In the genomic region with DNA sequence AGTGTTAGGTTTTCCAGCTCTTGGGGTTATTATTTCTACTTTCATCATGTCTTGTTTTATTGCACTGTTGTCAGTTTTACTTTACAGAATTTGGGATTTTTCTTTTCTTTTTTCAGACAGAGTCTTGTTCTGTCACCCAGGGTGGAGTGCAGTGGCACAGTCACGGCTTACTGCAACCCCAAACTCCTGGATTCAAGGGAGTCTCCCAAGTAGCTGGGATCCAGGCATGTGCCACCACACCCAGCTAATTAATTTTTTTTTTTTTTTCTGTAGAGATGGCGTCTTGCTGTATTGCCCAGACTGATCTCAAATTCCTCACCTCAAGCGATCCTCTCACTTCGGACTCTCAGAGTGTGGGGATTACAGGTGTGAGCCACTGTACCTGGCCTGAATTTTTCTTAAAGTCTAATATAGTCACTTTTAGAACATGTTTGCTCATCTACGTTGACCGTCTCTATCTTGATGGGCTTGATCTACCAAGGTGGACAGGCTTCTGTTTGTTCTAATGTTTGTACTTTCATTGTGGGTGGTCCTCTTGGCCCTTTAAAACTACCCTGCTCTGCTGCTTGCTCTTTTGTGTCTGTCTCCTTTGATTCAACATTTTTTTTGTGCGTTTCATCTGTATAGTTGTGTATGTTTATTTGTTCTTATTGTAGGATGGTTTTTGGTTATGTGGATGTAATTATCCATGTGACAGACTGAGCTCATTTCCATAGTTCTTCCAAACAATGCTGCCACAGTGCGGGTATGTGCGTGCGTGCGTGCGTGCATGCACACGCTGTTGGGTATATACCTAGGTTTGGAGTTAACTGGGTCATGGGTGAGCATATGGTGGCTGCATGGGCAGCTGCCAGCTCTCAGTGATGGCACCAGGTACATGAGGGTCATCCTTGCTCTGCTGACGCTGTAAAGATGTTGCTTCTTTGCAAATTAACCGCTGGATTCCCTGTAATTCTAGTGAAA, we compare ENCODE assay signal across 1 cellular context.
TF ChIP-seq lines count a peak whose summit lies in the region.

No MANE protein-coding gene starts in this region.

TF ChIP-seq in HepG2, 621 proteins besides CTCF, POLR2A, EP300 and RAD21 (continued from another document and continues in another):
- TF ChIP-seq ZNF18 (CRISPR knock-in tag; IDR thresholded peaks at IDR 0.05; ENCODE audit: insufficient replicate concordance) (no peak), ZNF333 (CRISPR knock-in tag; IDR thresholded peaks at IDR 0.05; ENCODE audit: borderline replicate concordance) (no peak), SMAD3 (CRISPR knock-in tag; IDR thresholded peaks at IDR 0.05) (no peak), ATM (IDR thresholded peaks at IDR 0.05; ENCODE audit: borderline replicate concordance) (no peak), ZFYVE20 (CRISPR knock-in tag; IDR thresholded peaks at IDR 0.05; ENCODE audit: borderline replicate concordance, low read depth) (no peak), ZFP36L1 (CRISPR knock-in tag; IDR thresholded peaks at IDR 0.05) (no peak), NCOA2 (CRISPR knock-in tag; IDR thresholded peaks at IDR 0.05) (peak; percentile 16; the same call in 1 of the 2 replicates), KDM6A (CRISPR knock-in tag; IDR thresholded peaks at IDR 0.05; ENCODE audit: low read depth) (no peak), RXRA (CRISPR knock-in tag; IDR thresholded peaks at IDR 0.05) (peak; percentile 49; the same call in 1 of the 2 replicates), ZEB1 (IDR thresholded peaks at IDR 0.05; ENCODE audit: insufficient replicate concordance, low read depth) (peak; percentile 65), ZNF850 (CRISPR knock-in tag; conservative IDR thresholded peaks at IDR 0.05) (no peak), ARHGAP35 (CRISPR knock-in tag; IDR thresholded peaks at IDR 0.05; ENCODE audit: borderline replicate concordance) (no peak), ZNF672 (CRISPR knock-in tag; IDR thresholded peaks at IDR 0.05) (no peak), ZNF503 (CRISPR knock-in tag; IDR thresholded peaks at IDR 0.05) (0 out of 2 replicates have a peak, but pooled peaks have one; percentile 23), ZNF609 (CRISPR knock-in tag; IDR thresholded peaks at IDR 0.05; ENCODE audit: borderline replicate concordance) (0 out of 2 replicates have a peak, but pooled peaks have one; percentile 37), RFXAP (CRISPR knock-in tag; IDR thresholded peaks at IDR 0.05; ENCODE audit: borderline replicate concordance) (no peak), ZNF205 (CRISPR knock-in tag; IDR thresholded peaks at IDR 0.05) (no peak), HOXA3 (CRISPR knock-in tag; IDR thresholded peaks at IDR 0.05) (peak; percentile 31; the same call in 1 of the 2 replicates), HOXA5 (CRISPR knock-in tag; IDR thresholded peaks at IDR 0.05) (no peak), SRSF1 (optimal IDR thresholded peaks at IDR 0.05; ENCODE audit: low read depth, low read length) (no peak), ELF3 (CRISPR knock-in tag; IDR thresholded peaks at IDR 0.05) (no peak), NCOR1 (IDR thresholded peaks at IDR 0.05; ENCODE audit: borderline replicate concordance, low read length) (no peak), CREM (IDR thresholded peaks at IDR 0.05) (peak; percentile 43; the same call in 1 of the 2 replicates), CREM (CRISPR knock-in tag; IDR thresholded peaks at IDR 0.05) (no peak), HDAC2 (CRISPR knock-in tag; IDR thresholded peaks at IDR 0.05) (no peak), NFE2L2 (IDR thresholded peaks at IDR 0.05; ENCODE audit: low read length) (no peak), ZNF367 (CRISPR knock-in tag; IDR thresholded peaks at IDR 0.05; ENCODE audit: borderline replicate concordance) (peak; percentile 23; the same call in 1 of the 2 replicates), PHF5A (CRISPR knock-in tag; IDR thresholded peaks at IDR 0.05; ENCODE audit: low read depth, unreplicated experiment) (no peak), FOXA3 (CRISPR knock-in tag; IDR thresholded peaks at IDR 0.05) (peak; percentile 17; the same call in 1 of the 2 replicates), SMAD1 (CRISPR knock-in tag; IDR thresholded peaks at IDR 0.05; ENCODE audit: borderline replicate concordance, low read depth) (no peak), ZNF550 (CRISPR knock-in tag; IDR thresholded peaks at IDR 0.05; ENCODE audit: borderline replicate concordance) (no peak), LCORL (IDR thresholded peaks at IDR 0.05) (no peak), LCORL (CRISPR knock-in tag; IDR thresholded peaks at IDR 0.05) (no peak), ESRRA (CRISPR knock-in tag; IDR thresholded peaks at IDR 0.05; ENCODE audit: low read depth) (no peak)
- TF ChIP-seq, protein P1, sequence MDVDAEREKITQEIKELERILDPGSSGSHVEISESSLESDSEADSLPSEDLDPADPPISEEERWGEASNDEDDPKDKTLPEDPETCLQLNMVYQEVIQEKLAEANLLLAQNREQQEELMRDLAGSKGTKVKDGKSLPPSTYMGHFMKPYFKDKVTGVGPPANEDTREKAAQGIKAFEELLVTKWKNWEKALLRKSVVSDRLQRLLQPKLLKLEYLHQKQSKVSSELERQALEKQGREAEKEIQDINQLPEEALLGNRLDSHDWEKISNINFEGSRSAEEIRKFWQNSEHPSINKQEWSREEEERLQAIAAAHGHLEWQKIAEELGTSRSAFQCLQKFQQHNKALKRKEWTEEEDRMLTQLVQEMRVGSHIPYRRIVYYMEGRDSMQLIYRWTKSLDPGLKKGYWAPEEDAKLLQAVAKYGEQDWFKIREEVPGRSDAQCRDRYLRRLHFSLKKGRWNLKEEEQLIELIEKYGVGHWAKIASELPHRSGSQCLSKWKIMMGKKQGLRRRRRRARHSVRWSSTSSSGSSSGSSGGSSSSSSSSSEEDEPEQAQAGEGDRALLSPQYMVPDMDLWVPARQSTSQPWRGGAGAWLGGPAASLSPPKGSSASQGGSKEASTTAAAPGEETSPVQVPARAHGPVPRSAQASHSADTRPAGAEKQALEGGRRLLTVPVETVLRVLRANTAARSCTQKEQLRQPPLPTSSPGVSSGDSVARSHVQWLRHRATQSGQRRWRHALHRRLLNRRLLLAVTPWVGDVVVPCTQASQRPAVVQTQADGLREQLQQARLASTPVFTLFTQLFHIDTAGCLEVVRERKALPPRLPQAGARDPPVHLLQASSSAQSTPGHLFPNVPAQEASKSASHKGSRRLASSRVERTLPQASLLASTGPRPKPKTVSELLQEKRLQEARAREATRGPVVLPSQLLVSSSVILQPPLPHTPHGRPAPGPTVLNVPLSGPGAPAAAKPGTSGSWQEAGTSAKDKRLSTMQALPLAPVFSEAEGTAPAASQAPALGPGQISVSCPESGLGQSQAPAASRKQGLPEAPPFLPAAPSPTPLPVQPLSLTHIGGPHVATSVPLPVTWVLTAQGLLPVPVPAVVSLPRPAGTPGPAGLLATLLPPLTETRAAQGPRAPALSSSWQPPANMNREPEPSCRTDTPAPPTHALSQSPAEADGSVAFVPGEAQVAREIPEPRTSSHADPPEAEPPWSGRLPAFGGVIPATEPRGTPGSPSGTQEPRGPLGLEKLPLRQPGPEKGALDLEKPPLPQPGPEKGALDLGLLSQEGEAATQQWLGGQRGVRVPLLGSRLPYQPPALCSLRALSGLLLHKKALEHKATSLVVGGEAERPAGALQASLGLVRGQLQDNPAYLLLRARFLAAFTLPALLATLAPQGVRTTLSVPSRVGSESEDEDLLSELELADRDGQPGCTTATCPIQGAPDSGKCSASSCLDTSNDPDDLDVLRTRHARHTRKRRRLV (CRISPR knock-in tag; IDR thresholded peaks at IDR 0.05): no peak
- TF ChIP-seq, protein P2, sequence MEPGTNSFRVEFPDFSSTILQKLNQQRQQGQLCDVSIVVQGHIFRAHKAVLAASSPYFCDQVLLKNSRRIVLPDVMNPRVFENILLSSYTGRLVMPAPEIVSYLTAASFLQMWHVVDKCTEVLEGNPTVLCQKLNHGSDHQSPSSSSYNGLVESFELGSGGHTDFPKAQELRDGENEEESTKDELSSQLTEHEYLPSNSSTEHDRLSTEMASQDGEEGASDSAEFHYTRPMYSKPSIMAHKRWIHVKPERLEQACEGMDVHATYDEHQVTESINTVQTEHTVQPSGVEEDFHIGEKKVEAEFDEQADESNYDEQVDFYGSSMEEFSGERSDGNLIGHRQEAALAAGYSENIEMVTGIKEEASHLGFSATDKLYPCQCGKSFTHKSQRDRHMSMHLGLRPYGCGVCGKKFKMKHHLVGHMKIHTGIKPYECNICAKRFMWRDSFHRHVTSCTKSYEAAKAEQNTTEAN (CRISPR knock-in tag; conservative IDR thresholded peaks at IDR 0.05): no peak
- TF ChIP-seq, protein P3, sequence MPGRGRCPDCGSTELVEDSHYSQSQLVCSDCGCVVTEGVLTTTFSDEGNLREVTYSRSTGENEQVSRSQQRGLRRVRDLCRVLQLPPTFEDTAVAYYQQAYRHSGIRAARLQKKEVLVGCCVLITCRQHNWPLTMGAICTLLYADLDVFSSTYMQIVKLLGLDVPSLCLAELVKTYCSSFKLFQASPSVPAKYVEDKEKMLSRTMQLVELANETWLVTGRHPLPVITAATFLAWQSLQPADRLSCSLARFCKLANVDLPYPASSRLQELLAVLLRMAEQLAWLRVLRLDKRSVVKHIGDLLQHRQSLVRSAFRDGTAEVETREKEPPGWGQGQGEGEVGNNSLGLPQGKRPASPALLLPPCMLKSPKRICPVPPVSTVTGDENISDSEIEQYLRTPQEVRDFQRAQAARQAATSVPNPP (CRISPR knock-in tag; IDR thresholded peaks at IDR 0.05): no peak
- TF ChIP-seq, protein P4, sequence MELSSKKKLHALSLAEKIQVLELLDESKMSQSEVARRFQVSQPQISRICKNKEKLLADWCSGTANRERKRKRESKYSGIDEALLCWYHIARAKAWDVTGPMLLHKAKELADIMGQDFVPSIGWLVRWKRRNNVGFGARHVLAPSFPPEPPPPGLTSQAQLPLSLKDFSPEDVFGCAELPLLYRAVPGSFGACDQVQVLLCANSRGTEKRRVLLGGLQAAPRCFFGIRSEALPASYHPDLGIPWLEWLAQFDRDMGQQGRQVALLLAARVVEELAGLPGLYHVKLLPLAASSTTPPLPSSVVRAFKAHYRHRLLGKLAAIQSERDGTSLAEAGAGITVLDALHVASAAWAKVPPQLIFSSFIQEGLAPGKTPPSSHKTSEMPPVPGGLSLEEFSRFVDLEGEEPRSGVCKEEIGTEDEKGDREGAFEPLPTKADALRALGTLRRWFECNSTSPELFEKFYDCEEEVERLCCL (CRISPR knock-in tag; IDR thresholded peaks at IDR 0.05; ENCODE audit: borderline replicate concordance): no peak
- TF ChIP-seq, protein P5, sequence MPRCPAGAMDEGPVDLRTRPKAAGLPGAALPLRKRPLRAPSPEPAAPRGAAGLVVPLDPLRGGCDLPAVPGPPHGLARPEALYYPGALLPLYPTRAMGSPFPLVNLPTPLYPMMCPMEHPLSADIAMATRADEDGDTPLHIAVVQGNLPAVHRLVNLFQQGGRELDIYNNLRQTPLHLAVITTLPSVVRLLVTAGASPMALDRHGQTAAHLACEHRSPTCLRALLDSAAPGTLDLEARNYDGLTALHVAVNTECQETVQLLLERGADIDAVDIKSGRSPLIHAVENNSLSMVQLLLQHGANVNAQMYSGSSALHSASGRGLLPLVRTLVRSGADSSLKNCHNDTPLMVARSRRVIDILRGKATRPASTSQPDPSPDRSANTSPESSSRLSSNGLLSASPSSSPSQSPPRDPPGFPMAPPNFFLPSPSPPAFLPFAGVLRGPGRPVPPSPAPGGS (CRISPR knock-in tag; IDR thresholded peaks at IDR 0.05): 0 out of 2 replicates have a peak, but pooled peaks have one; percentile 38
